14 cellular contexts compared by ENCODE assay signal in the genomic region with DNA sequence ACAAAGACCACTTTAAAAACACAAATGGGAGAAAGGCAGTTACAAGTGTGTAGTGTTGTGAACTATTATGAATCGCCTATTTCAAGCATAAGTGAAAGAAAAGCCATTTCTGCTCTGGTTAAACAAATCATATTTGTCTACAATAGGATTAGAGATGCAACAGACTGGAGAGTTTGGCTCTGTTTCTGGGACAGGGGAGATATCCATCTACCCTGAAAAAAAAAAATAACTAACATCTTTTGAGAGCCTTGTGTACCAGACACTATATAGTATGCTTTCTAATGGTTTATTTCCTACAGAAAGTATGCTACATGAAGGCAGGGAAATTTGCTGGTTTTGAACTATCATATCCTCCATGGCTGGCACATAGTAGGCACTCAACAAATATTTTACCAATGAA.
"Had no signal": no experiment of that assay in that cellular context is flagged by ENCODE, and none has a peak within 500 bp of the region (broad histone marks: within the 10 kb centered on the region; RNA-seq: fewer than 3 reads in every experiment).

No MANE protein-coding gene starts in this region.

- H3K27ac ChIP-seq: epithelial cell of prostate, neutrophil, parathyroid adenoma had no signal

- H3K27me3 ChIP-seq: neutrophil, transverse colon had no signal

- H3K79me2 ChIP-seq: parathyroid adenoma had no signal

- DNase-seq: activated CD4-positive, alpha-beta T cell treated with anti-CD3 and anti-CD28 coated beads, Interleukin-2, amount 10 ng/mL, durations not matched to agents 7 days and 5 days; activated CD8-positive, alpha-beta memory T cell treated with anti-CD3 and anti-CD28 coated beads for 24 hours; activated naive CD8-positive, alpha-beta T cell treated with anti-CD3 and anti-CD28 coated beads, Interleukin-2, amount 10 ng/mL, durations not matched to agents 7 days and 5 days; cerebellar nuclear complex; effector memory CD8-positive, alpha-beta T cell; naive B cell; stimulated activated CD4-positive, alpha-beta T cell treated with anti-CD3 and anti-CD28 coated beads, Interleukin-15, amount 100 ng/mL, for 24 hours; stimulated activated CD4-positive, alpha-beta T cell treated with anti-CD3 and anti-CD28 coated beads, Interleukin-4, amount 100 ng/mL, for 1 hour; stimulated activated naive CD8-positive, alpha-beta T cell treated with anti-CD3 and anti-CD28 coated beads, Interleukin-15, Interleukin-2, amounts not matched to agents 100 U/mL and 50 U/mL, for 24 hours; T-helper 9 cell had no signal

- H3K4me3 ChIP-seq: transverse colon had no signal

- H3K36me3 ChIP-seq: neutrophil, transverse colon had no signal

- H3K9me3 ChIP-seq: neutrophil, transverse colon had no signal

- H3K4me1 ChIP-seq: parathyroid adenoma had no signal

- H3K9ac ChIP-seq: parathyroid adenoma had no signal
